12 cellular contexts compared by ENCODE assay signal in genomic region chr14:65080954-65081747, GRCh38. TPM values are rescaled to one million over a fixed set of nuclear protein-coding genes. Genes with fewer than 3 reads are reported as not detected.
DNase-seq lines count a peak whose midpoint lies in the region; ATAC-seq and TF ChIP-seq lines count a peak whose summit lies in the region.
"Had no signal": no experiment of that assay in that cellular context is flagged by ENCODE, and none has a peak within 500 bp of the region (broad histone marks: within the 10 kb centered on the region; RNA-seq: fewer than 3 reads in every experiment).

No MANE protein-coding gene starts in this region.

- no peak for TF ChIP-seq POLR2A in testis (IDR thresholded peaks at IDR 0.05)

- no peak overlapping the region for H2AFZ ChIP-seq in GM23338

- 40 to 41% methylated on average over 2 of the region's 2 CpGs for WGBS in testis, 2 donors

- peak overlapping the region; percentile 90 for H3K27ac Mint-ChIP-seq in activated T-cell treated with anti-CD3 and anti-CD28 coated beads, Interleukin-2, amount 50 U/mL, for 72 hours
- no peak overlapping the region for H3K27ac Mint-ChIP-seq in GM23338
- H3K27ac Mint-ChIP-seq: mesothelial cell of epicardium had no signal

- DNase-seq in activated T-cell treated with anti-CD3 and anti-CD28 coated beads, Interleukin-2, amount 50 U/mL, for 72 hours = no peak
- DNase-seq in activated T-cell treated with anti-CD3 and anti-CD28 coated beads for 4 hours (no peak), mucosa of descending colon (peak; percentile 74 to 97 (median 75)), testis (no peak), GM23338 (ENCODE audit: low spot score) (no peak)
- DNase-seq: adrenal gland; NCI-H1436; stimulated activated CD4-positive, alpha-beta T cell treated with anti-CD3 and anti-CD28 coated beads, Interleukin-1b, Interleukin-23, amount 100 ng/mL, for 48 hours had no signal

- no peak for ATAC-seq in activated T-cell treated with anti-CD3 and anti-CD28 coated beads, Interleukin-2, amount 50 U/mL, for 72 hours (replicated peaks in 1 of 2)
- ATAC-seq in mucosa of descending colon (peak; percentile 98), GM21390 (IDR thresholded peaks at IDR 0.05; ENCODE audit: unreplicated experiment) (no peak), GM23338 (no peak), GM18519 (IDR thresholded peaks at IDR 0.05; ENCODE audit: low FRiP score, unreplicated experiment) (no peak)

- peaks cover 0 to 3% of the 10 kb centered on the region in 2 donors for H3K9me3 Mint-ChIP-seq in activated T-cell treated with anti-CD3 and anti-CD28 coated beads, Interleukin-2, amount 50 U/mL, for 72 hours
- peaks cover 11% of the 10 kb centered on the region for H3K9me3 Mint-ChIP-seq in GM23338

- no peaks in the 10 kb centered on the region for H3K27me3 Mint-ChIP-seq in activated T-cell treated with anti-CD3 and anti-CD28 coated beads, Interleukin-2, amount 50 U/mL, for 72 hours (ENCODE audit: low read depth)
- peaks cover 3% of the 10 kb centered on the region for H3K27me3 Mint-ChIP-seq in GM23338 (ENCODE audit: insufficient read depth, low read depth, poor library complexity)

- H3K4me1 Mint-ChIP-seq in activated T-cell treated with anti-CD3 and anti-CD28 coated beads, Interleukin-2, amount 50 U/mL, for 72 hours (ENCODE audit: low read depth) = peaks cover 51% of the 10 kb centered on the region
- H3K4me1 Mint-ChIP-seq in GM23338 = peaks cover 15% of the 10 kb centered on the region
- H3K4me1 Mint-ChIP-seq: mesothelial cell of epicardium had no signal

- H3K9me3 ChIP-seq in endocrine pancreas (ENCODE audit: control insufficient read depth, low read length) = no peaks in the 10 kb centered on the region
- no peaks in the 10 kb centered on the region for H3K9me3 ChIP-seq in mucosa of descending colon
- H3K9me3 ChIP-seq in testis = no peaks in the 10 kb centered on the region
- H3K9me3 ChIP-seq: adrenal gland had no signal

- H3K4me3 ChIP-seq in endocrine pancreas (ENCODE audit: control insufficient read depth, insufficient read depth, low read length) (no peak overlapping the region), mucosa of descending colon (no peak overlapping the region), testis (no peak overlapping the region), GM23338 (no peak overlapping the region)
- H3K4me3 ChIP-seq: adrenal gland had no signal

- H3F3A ChIP-seq in GM23338 (replicated peaks; ENCODE audit: low read depth) = no peaks in the 10 kb centered on the region

- H4K20me1 ChIP-seq in GM23338 (replicated peaks; ENCODE audit: insufficient read depth) = peaks cover 9% of the 10 kb centered on the region; the same call in 1 of the 2 replicates

- H3K4me1 ChIP-seq in endocrine pancreas (ENCODE audit: control insufficient read depth, insufficient read depth, low read length) = no peaks in the 10 kb centered on the region
- peaks cover 26% of the 10 kb centered on the region for H3K4me1 ChIP-seq in mucosa of descending colon (ENCODE audit: low read depth)
- H3K4me1 ChIP-seq in testis = peaks cover 27% of the 10 kb centered on the region
- 0 out of 2 replicates have a peak, but pooled peaks cover 4% of the 10 kb centered on the region for H3K4me1 ChIP-seq in GM23338 (ENCODE audit: insufficient read depth)

- H3K36me3 ChIP-seq in endocrine pancreas (ENCODE audit: control insufficient read depth, insufficient read depth, low read length) = peaks cover 3% of the 10 kb centered on the region
- no peaks in the 10 kb centered on the region for H3K36me3 ChIP-seq in mucosa of descending colon (ENCODE audit: low read depth)
- H3K36me3 ChIP-seq in testis (ENCODE audit: low read depth, missing control alignments) = no peaks in the 10 kb centered on the region
- peaks cover 20% of the 10 kb centered on the region for H3K36me3 ChIP-seq in GM23338 (ENCODE audit: insufficient read depth)

- peaks cover 22 to 57% of the 10 kb centered on the region in 2 donors for H3K36me3 Mint-ChIP-seq in activated T-cell treated with anti-CD3 and anti-CD28 coated beads, Interleukin-2, amount 50 U/mL, for 72 hours (ENCODE audit: insufficient read depth in 2 of 2)
- H3K36me3 Mint-ChIP-seq in GM23338 (ENCODE audit: low read depth) = peaks cover 58% of the 10 kb centered on the region

- intact Hi-C loops in mucosa of descending colon (cut with DNase I, micrococcal nuclease) = no loop called here
- intact Hi-C loops in testis (cut with DNase I; ENCODE audit: low total_unique reads) = no loop called here

- H3K4me3 Mint-ChIP-seq in activated T-cell treated with anti-CD3 and anti-CD28 coated beads, Interleukin-2, amount 50 U/mL, for 72 hours = no peak overlapping the region
- no peak overlapping the region for H3K4me3 Mint-ChIP-seq in GM23338
- H3K4me3 Mint-ChIP-seq: mesothelial cell of epicardium had no signal

- H3K9ac ChIP-seq in endocrine pancreas (ENCODE audit: control insufficient read depth, insufficient read depth, low read length) = peak overlapping the region; percentile 30

- H3K79me2 ChIP-seq in GM23338 (replicated peaks; ENCODE audit: insufficient read depth) = peaks cover 25% of the 10 kb centered on the region

- H3K27me3 ChIP-seq in endocrine pancreas (ENCODE audit: control insufficient read depth, insufficient read depth, low read length) (no peaks in the 10 kb centered on the region), testis (no peaks in the 10 kb centered on the region), GM23338 (ENCODE audit: insufficient read depth) (no peaks in the 10 kb centered on the region)
- H3K27me3 ChIP-seq: adrenal gland had no signal

- no peak overlapping the region for H3K4me2 ChIP-seq in GM23338

- peak overlapping the region; percentile 25 to 82 for H3K27ac ChIP-seq in testis
- no peak overlapping the region for H3K27ac ChIP-seq in GM23338 (ENCODE audit: low read depth)

- no peaks in the 10 kb centered on the region for H3K9me2 ChIP-seq in GM23338 (ENCODE audit: insufficient read depth)

- no peak for TF ChIP-seq CTCF in mucosa of descending colon (IDR thresholded peaks at IDR 0.05)
- no peak for TF ChIP-seq CTCF in testis (IDR thresholded peaks at IDR 0.05)
- TF ChIP-seq CTCF in GM23338 (conservative IDR thresholded peaks at IDR 0.05; ENCODE audit: low read depth in 2 of 2) = no peak

TF ChIP-seq in GM23338, 12 proteins besides CTCF, POLR2A, EP300 and RAD21 (continues in another document):
- no peak for TF ChIP-seq NANOG (IDR thresholded peaks at IDR 0.05; ENCODE audit: borderline replicate concordance)
- TF ChIP-seq, protein P1, sequence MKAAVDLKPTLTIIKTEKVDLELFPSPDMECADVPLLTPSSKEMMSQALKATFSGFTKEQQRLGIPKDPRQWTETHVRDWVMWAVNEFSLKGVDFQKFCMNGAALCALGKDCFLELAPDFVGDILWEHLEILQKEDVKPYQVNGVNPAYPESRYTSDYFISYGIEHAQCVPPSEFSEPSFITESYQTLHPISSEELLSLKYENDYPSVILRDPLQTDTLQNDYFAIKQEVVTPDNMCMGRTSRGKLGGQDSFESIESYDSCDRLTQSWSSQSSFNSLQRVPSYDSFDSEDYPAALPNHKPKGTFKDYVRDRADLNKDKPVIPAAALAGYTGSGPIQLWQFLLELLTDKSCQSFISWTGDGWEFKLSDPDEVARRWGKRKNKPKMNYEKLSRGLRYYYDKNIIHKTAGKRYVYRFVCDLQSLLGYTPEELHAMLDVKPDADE (IDR thresholded peaks at IDR 0.05) = no peak

RNA-seq across cellular contexts. Expression of gene MAX, which starts 21.2 kb away (rescaled TPM):
- 100 to 1,000 TPM; 115 to 118 TPM for total RNA-seq in activated T-cell treated with anti-CD3 and anti-CD28 coated beads, Interleukin-2, amount 50 U/mL, for 72 hours
- total RNA-seq in mucosa of descending colon (100 to 1,000 TPM; 129 to 153 (median 147) TPM), testis (10 to 100 TPM; 53.1 to 56.4 TPM)
- polyA plus RNA-seq in testis (ENCODE audit: insufficient read depth, low read depth, low replicate concordance) (56.7 TPM), GM23338 (2016; fragmentation: Nextera tagmentation; extraction: Ambion mirVana) (27.7 and 31.8 TPM in 2 replicates)
- total RNA-seq in GM23338 (2014; rRNA removed; shearing (Covaris generic)) = 25.0 and 31.8 TPM in 2 replicates

Comparison
In these comparisons a context has a peak if more than half of its experiments do, and no peak if none do; other contexts are left out.
1. DNase-seq: peak in mucosa of descending colon (3 of 3); none in activated T-cell treated with anti-CD3 and anti-CD28 coated beads, Interleukin-2, amount 50 U/mL, for 72 hours (0 of 2), activated T-cell treated with anti-CD3 and anti-CD28 coated beads for 4 hours (single experiment), testis (single experiment) and GM23338 (single experiment).